ENCODE assay signal across 1 cellular context in genomic region chr14:103920981-103921854, GRCh38.
TF ChIP-seq lines count a peak whose summit lies in the region.

No MANE protein-coding gene starts in this region.

TF ChIP-seq in HepG2, 621 proteins besides CTCF, POLR2A, EP300 and RAD21 (continued from another document and continues in another):
- TF ChIP-seq ZXDC (CRISPR knock-in tag; IDR thresholded peaks at IDR 0.05) (peak; percentile 88; the same call in 1 of the 2 replicates), ZNF761 (CRISPR knock-in tag; conservative IDR thresholded peaks at IDR 0.05) (peak; percentile 50; the same call in 1 of the 2 replicates), ZNF629 (CRISPR knock-in tag; conservative IDR thresholded peaks at IDR 0.05) (no peak; the same call in 1 of the 2 replicates), MXD4 (CRISPR knock-in tag; IDR thresholded peaks at IDR 0.05) (peak; percentile 59), ZSCAN5A (CRISPR knock-in tag; IDR thresholded peaks at IDR 0.05; ENCODE audit: borderline replicate concordance) (0 out of 2 replicates have a peak, but pooled peaks have one; percentile 50), TFDP1 (CRISPR knock-in tag; IDR thresholded peaks at IDR 0.05; ENCODE audit: borderline replicate concordance) (peak; percentile 38; the same call in 1 of the 2 replicates), NFE2L1 (CRISPR knock-in tag; IDR thresholded peaks at IDR 0.05; ENCODE audit: borderline replicate concordance) (0 out of 2 replicates have a peak, but pooled peaks have one; percentile 59), THAP9 (CRISPR knock-in tag; IDR thresholded peaks at IDR 0.05; ENCODE audit: borderline replicate concordance) (peak; percentile 87; the same call in 1 of the 2 replicates), ZNF138 (CRISPR knock-in tag; IDR thresholded peaks at IDR 0.05; ENCODE audit: low read depth) (peak; percentile 86; the same call in 1 of the 2 replicates), AGO2 (optimal IDR thresholded peaks at IDR 0.05; ENCODE audit: low read depth, low read length) (peak; percentile 54), ZNF747 (CRISPR knock-in tag; IDR thresholded peaks at IDR 0.05; ENCODE audit: borderline replicate concordance) (no peak), ZNF280B (CRISPR knock-in tag; IDR thresholded peaks at IDR 0.05; ENCODE audit: borderline replicate concordance) (peak; percentile 93; the same call in 1 of the 2 replicates), PITX1 (CRISPR knock-in tag; IDR thresholded peaks at IDR 0.05) (peak; percentile 82; the same call in 1 of the 2 replicates), ZNF770 (CRISPR knock-in tag; IDR thresholded peaks at IDR 0.05) (peak; percentile 57), ZNF773 (CRISPR knock-in tag; IDR thresholded peaks at IDR 0.05; ENCODE audit: borderline replicate concordance) (0 out of 2 replicates have a peak, but pooled peaks have one; percentile 53), KMT2B (CRISPR knock-in tag; IDR thresholded peaks at IDR 0.05) (peak; percentile 75; the same call in 1 of the 2 replicates), BCL3 (CRISPR knock-in tag; IDR thresholded peaks at IDR 0.05) (no peak; the same call in 1 of the 2 replicates), ZNF777 (CRISPR knock-in tag; IDR thresholded peaks at IDR 0.05) (peak; percentile 57; the same call in 1 of the 2 replicates), ZBTB4 (CRISPR knock-in tag; IDR thresholded peaks at IDR 0.05; ENCODE audit: borderline replicate concordance) (peak; percentile 76), ZNF598 (CRISPR knock-in tag; IDR thresholded peaks at IDR 0.05; ENCODE audit: borderline replicate concordance) (peak; percentile 65; the same call in 1 of the 2 replicates), ZNF572 (CRISPR knock-in tag; IDR thresholded peaks at IDR 0.05) (no peak), ZNF253 (CRISPR knock-in tag; IDR thresholded peaks at IDR 0.05; ENCODE audit: borderline replicate concordance) (no peak), ATRX (CRISPR knock-in tag; IDR thresholded peaks at IDR 0.05; ENCODE audit: borderline replicate concordance) (no peak), CENPT (CRISPR knock-in tag; IDR thresholded peaks at IDR 0.05; ENCODE audit: low read depth) (no peak), ZNF704 (CRISPR knock-in tag; IDR thresholded peaks at IDR 0.05; ENCODE audit: borderline replicate concordance) (peak; percentile 47; the same call in 1 of the 2 replicates), ZNF816 (CRISPR knock-in tag; IDR thresholded peaks at IDR 0.05; ENCODE audit: borderline replicate concordance) (peak; percentile 53; the same call in 1 of the 2 replicates), ZNF614 (CRISPR knock-in tag; IDR thresholded peaks at IDR 0.05; ENCODE audit: borderline replicate concordance) (peak; percentile 56; the same call in 1 of the 2 replicates), ZNF382 (CRISPR knock-in tag; IDR thresholded peaks at IDR 0.05; ENCODE audit: borderline replicate concordance) (no peak), SP1 (IDR thresholded peaks at IDR 0.05) (no peak), SP1 (CRISPR knock-in tag; IDR thresholded peaks at IDR 0.05) (peak; percentile 92), ARHGAP35 (CRISPR knock-in tag; IDR thresholded peaks at IDR 0.05; ENCODE audit: borderline replicate concordance) (peak; percentile 61; the same call in 1 of the 2 replicates), ZNF275 (CRISPR knock-in tag; IDR thresholded peaks at IDR 0.05; ENCODE audit: borderline replicate concordance) (peak; percentile 90; the same call in 1 of the 2 replicates), RARG (CRISPR knock-in tag; IDR thresholded peaks at IDR 0.05; ENCODE audit: low read depth) (no peak), ZKSCAN8 (CRISPR knock-in tag; IDR thresholded peaks at IDR 0.05; ENCODE audit: borderline replicate concordance) (peak; percentile 72; the same call in 1 of the 2 replicates), MEIS2 (CRISPR knock-in tag; IDR thresholded peaks at IDR 0.05) (peak; percentile 86), ELF1 (CRISPR knock-in tag; IDR thresholded peaks at IDR 0.05) (peak; percentile 98), HOXD1 (CRISPR knock-in tag; IDR thresholded peaks at IDR 0.05) (peak; percentile 63; the same call in 1 of the 2 replicates), MED8 (CRISPR knock-in tag; IDR thresholded peaks at IDR 0.05; ENCODE audit: insufficient replicate concordance) (peak; percentile 27)
